In the genomic region with DNA sequence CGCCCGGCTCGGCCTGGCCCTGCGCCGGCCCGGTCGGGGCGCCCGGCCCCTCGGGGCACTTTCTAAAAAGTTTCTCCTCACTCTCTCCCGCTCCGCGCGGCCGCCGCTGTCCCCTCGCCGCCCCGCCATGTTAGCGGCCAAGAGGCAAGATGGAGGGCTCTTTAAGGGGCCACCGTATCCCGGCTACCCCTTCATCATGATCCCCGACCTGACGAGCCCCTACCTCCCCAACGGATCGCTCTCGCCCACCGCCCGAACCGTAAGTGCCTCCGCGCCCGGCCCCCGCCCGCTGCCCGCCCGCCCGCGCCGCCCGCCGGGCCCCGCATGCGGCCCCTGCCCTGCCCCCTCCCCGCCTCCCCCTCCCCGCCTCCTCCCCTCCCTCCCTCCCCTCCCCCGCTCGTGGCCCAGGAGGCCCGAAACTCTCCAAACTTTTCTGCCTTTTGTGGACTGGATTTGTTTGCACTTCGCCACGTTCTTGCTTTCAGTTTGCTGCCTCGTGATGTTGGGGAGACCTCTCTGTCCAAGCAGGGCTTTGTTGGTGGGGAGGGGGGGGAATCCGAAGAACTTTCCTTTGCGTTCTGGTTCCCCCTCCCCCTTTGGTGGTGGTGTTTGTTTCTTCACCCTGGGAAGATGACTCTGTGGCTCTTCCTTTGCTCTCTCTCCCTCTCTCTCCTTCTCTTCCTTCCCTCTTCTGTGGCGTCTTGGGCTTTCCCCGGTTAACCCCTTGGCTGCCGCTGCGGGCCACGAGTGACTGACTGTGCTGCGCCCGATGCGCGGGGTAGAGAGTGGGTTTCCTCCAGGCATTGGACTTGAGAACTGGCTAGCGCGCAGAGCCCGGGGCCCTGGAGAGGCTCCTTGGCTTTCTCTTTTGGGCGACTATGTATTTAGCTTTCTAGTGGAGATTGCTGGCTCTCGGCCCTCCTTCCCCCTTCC, we compare ENCODE assay signal across 8 cellular contexts. TPM values are rescaled to one million over a fixed set of nuclear protein-coding genes. Genes with fewer than 3 reads are reported as not detected.
DNase-seq lines count a peak whose midpoint lies in the region; ATAC-seq and TF ChIP-seq lines count a peak whose summit lies in the region.

No MANE protein-coding gene starts in this region.

- no peaks in the 10 kb centered on the region for H4K20me1 ChIP-seq in GM23248 (ENCODE audit: insufficient read depth)

- H3K9me2 ChIP-seq in GM23248 (ENCODE audit: insufficient read depth) = no peaks in the 10 kb centered on the region

- H3K9me3 ChIP-seq in GM23248 (ENCODE audit: low read depth) (no peaks in the 10 kb centered on the region), SJSA1 (replicated peaks) (no peaks in the 10 kb centered on the region), right cardiac atrium (ENCODE audit: control insufficient read depth, low read length) (no peaks in the 10 kb centered on the region), psoas muscle (no peaks in the 10 kb centered on the region)

- in situ Hi-C loops in GM23248 (cut with MboI) = loop anchor here (10.0 to 25.0 kb wide), 3 partner anchors 173 to 436 kb away; no protein-coding TSS in a partner anchor

- intact Hi-C loops in right cardiac atrium (cut with DNase I) (loop anchor here (5.0 to 10.0 kb wide), 4 partner anchors 113 to 176 kb away; no protein-coding TSS in a partner anchor), psoas muscle (cut with DNase I) (loop anchor here (5.0 to 10.0 kb wide), 5 partner anchors 46 to 176 kb away; no protein-coding TSS in a partner anchor)

- no peaks in the 10 kb centered on the region for H3K36me3 ChIP-seq in GM23248 (ENCODE audit: low read depth)
- peaks cover 7% of the 10 kb centered on the region for H3K36me3 ChIP-seq in SJSA1
- no peaks in the 10 kb centered on the region for H3K36me3 ChIP-seq in psoas muscle (ENCODE audit: insufficient read depth in 1 of 2, low read depth in 1 of 2)

- DNase-seq in A172 (ENCODE audit: low spot score) = peak; percentile 77
- peak; percentile 86 for DNase-seq in GM23248
- peak; percentile 87 to 95 for DNase-seq in SJSA1 (ENCODE audit: low read depth in 1 of 2, low spot score in 2 of 2)
- peak; percentile 68 to 86 (median 85) for DNase-seq in right cardiac atrium
- DNase-seq in psoas muscle = peak; percentile 71 to 84
- DNase-seq in germinal center (ENCODE audit: low spot score) = no peak

- H3F3A ChIP-seq in GM23248 (ENCODE audit: insufficient read depth) = peaks cover 35% of the 10 kb centered on the region

- H3K27me3 ChIP-seq in GM23248 (replicated peaks; ENCODE audit: insufficient read depth) = no peaks in the 10 kb centered on the region
- H3K27me3 ChIP-seq in SJSA1 (replicated peaks) = no peaks in the 10 kb centered on the region
- no peaks in the 10 kb centered on the region for H3K27me3 ChIP-seq in right cardiac atrium (ENCODE audit: control insufficient read depth, insufficient read depth)
- H3K27me3 ChIP-seq in psoas muscle (ENCODE audit: insufficient read depth in 3 of 3, low read length in 2 of 3) = no peaks in the 10 kb centered on the region

- no peak for TF ChIP-seq CTCF in psoas muscle (IDR thresholded peaks at IDR 0.05)

- 0 to 2% methylated on average over 29 to 68 of the region's 68 CpGs for WGBS in GM23248 (ENCODE audit: low coverage in 1 of 2, low lambda C conversion rate in 2 of 2, missing lambda C conversion rate in 2 of 2), 2 experiments
- under 1% methylated on average over 65 of the region's 68 CpGs for WGBS in right cardiac atrium
- 0 to 1% (median 1%) methylated on average over 34 to 64 of the region's 68 CpGs for WGBS in psoas muscle, 3 donors

- H3K27ac ChIP-seq in GM23248 (peak overlapping the region; percentile 92), SJSA1 (peak overlapping the region; percentile 85), angular gyrus (ENCODE audit: low read depth, low read length) (peak overlapping the region; percentile 78), right cardiac atrium (ENCODE audit: low read length) (peak overlapping the region; percentile 98), psoas muscle (peak overlapping the region; percentile 90)

- H3K4me1 ChIP-seq in GM23248 (ENCODE audit: insufficient read depth) (peaks cover 29% of the 10 kb centered on the region), SJSA1 (replicated peaks) (peaks cover 32% of the 10 kb centered on the region), right cardiac atrium (ENCODE audit: control insufficient read depth, insufficient read depth, low read length) (peaks cover 3% of the 10 kb centered on the region), psoas muscle (peaks cover 28% of the 10 kb centered on the region)

- peaks cover 59% of the 10 kb centered on the region for H3K79me2 ChIP-seq in GM23248 (ENCODE audit: insufficient read depth)

- H3K9ac ChIP-seq in GM23248 = peak overlapping the region; percentile 96

- peak; percentile 20 to 34 for ATAC-seq in right cardiac atrium
- ATAC-seq in psoas muscle = peak; percentile 58 to 70 (median 68)
- ATAC-seq in GM18498 (IDR thresholded peaks at IDR 0.05; ENCODE audit: unreplicated experiment) = no peak

- peak overlapping the region; percentile 98 for H3K4me2 ChIP-seq in GM23248 (ENCODE audit: unreplicated experiment)

- H2AFZ ChIP-seq in GM23248 = peak overlapping the region; percentile 9; the same call in 1 of the 2 replicates

- peak overlapping the region; percentile 88 for H3K4me3 ChIP-seq in GM23248
- H3K4me3 ChIP-seq in SJSA1 = peak overlapping the region; percentile 56
- peak overlapping the region; percentile 100 for H3K4me3 ChIP-seq in right cardiac atrium (ENCODE audit: low read length)
- peak overlapping the region; percentile 80 for H3K4me3 ChIP-seq in psoas muscle

RNA-seq across cellular contexts. Expression of a gene that starts 1.6 kb away (rescaled TPM):
- total RNA-seq in A172 (2014; rRNA removed; shearing (Covaris generic)) = 3.0 TPM in 2 replicates
- total RNA-seq in GM23248 (2014; rRNA removed; shearing (Covaris generic)) = 4.2 and 6.2 TPM in 2 replicates
- polyA plus RNA-seq in GM23248 (2016; fragmentation: Nextera tagmentation; extraction: Ambion mirVana) (18.2 and 19.3 TPM in 2 replicates), right cardiac atrium (9.2 TPM), psoas muscle (1 to 10 TPM; 1.8 to 3.4 (median 2.5) TPM)
- 4.4 and 6.4 TPM in 2 replicates for total RNA-seq in SJSA1 (2014; rRNA removed; shearing (Covaris generic))
- total RNA-seq in right cardiac atrium (10 to 100 TPM; 15.6 to 18.7 (median 16.6) TPM), psoas muscle (1 to 10 TPM; 4.3 to 8.5 (median 5.9) TPM)
